8 cellular contexts compared by ENCODE assay signal in genomic region chr18:73980289-73980979, GRCh38.
DNase-seq lines count a peak whose midpoint lies in the region; ATAC-seq and TF ChIP-seq lines count a peak whose summit lies in the region.

No MANE protein-coding gene starts in this region.

- peak; percentile 65; the same call in 1 of the 2 replicates for ATAC-seq in HCT116
- no peak for ATAC-seq in RWPE2 (ENCODE audit: low read depth)
- ATAC-seq in foreskin keratinocyte = peak; percentile 35
- ATAC-seq in GM19023 (IDR thresholded peaks at IDR 0.05; ENCODE audit: unreplicated experiment) = no peak

- TF ChIP-seq CTCF in AG04450 (IDR thresholded peaks at IDR 0.05; ENCODE audit: low read depth, low read length) (peak; percentile 49), HCT116 (IDR thresholded peaks at IDR 0.05 in 2 of 3, conservative IDR thresholded peaks at IDR 0.05 in 1 of 3; ENCODE audit: borderline replicate concordance in 1 of 3, insufficient read depth in 1 of 3, low read depth in 2 of 3, low read length in 2 of 3) (peak in 2 of 3 experiments; percentile 56 to 59; a peak in 4 of 6 replicates), RWPE2 (IDR thresholded peaks at IDR 0.05; ENCODE audit: poor library complexity, severe bottlenecking) (peak; percentile 37), foreskin keratinocyte (conservative IDR thresholded peaks at IDR 0.05) (peak; percentile 53), esophagus squamous epithelium (IDR thresholded peaks at IDR 0.05) (peak in 1 of 6 experiments; percentile 32), colonic mucosa (IDR thresholded peaks at IDR 0.05) (no peak)

- TF ChIP-seq POLR2A in HCT116 (IDR thresholded peaks at IDR 0.05; ENCODE audit: borderline replicate concordance, extremely low read depth, insufficient read depth, insufficient read length) (no peak), esophagus squamous epithelium (IDR thresholded peaks at IDR 0.05) (no peak)

- H4K20me1 ChIP-seq in HCT116 (ENCODE audit: insufficient read depth) = no peaks in the 10 kb centered on the region

- H3K4me3 ChIP-seq in AG04450 (ENCODE audit: low read depth, low read length) (no peak overlapping the region), HCT116 (replicated peaks in 1 of 2; ENCODE audit: low read depth in 1 of 2, low read length in 2 of 2) (no peak overlapping the region), RWPE2 (ENCODE audit: severe bottlenecking) (no peak overlapping the region), esophagus squamous epithelium (no peak overlapping the region), colonic mucosa (no peak overlapping the region)

- intact Hi-C loops in HCT116 (cut with micrococcal nuclease) (loop anchor here (5.0 kb wide), 1 partner anchor 1218 kb away; no protein-coding TSS in a partner anchor), esophagus squamous epithelium (cut with DNase I) (no loop called here), colonic mucosa (cut with DNase I) (no loop called here)

- CTCF ChIA-PET in AG04450 (lab: Charles Lee) (interaction anchor here (0.7 to 1.7 kb wide), 10 partner anchors 8 to 1218 kb away, joined by 3 to 5 read pairs (median 3); no protein-coding TSS in a partner anchor), HCT116 (lab: Charles Lee) (no interaction called here)

- H3K4me1 ChIP-seq in HCT116 (ENCODE audit: control insufficient read depth in 1 of 2, insufficient read depth in 2 of 2, low read length in 2 of 2) = no peaks in the 10 kb centered on the region
- peaks cover 4% of the 10 kb centered on the region for H3K4me1 ChIP-seq in RWPE2 (ENCODE audit: insufficient read depth, poor library complexity, severe bottlenecking)
- no peaks in the 10 kb centered on the region for H3K4me1 ChIP-seq in foreskin keratinocyte
- H3K4me1 ChIP-seq in esophagus squamous epithelium = no peaks in the 10 kb centered on the region
- no peaks in the 10 kb centered on the region for H3K4me1 ChIP-seq in colonic mucosa

- POLR2A ChIA-PET in AG04450 (lab: Yijun Ruan, JAX) = no interaction called here
- POLR2A ChIA-PET in HCT116 (lab: Charles Lee) = no interaction called here

- no peak overlapping the region for H3K4me2 ChIP-seq in HCT116 (ENCODE audit: low read length)

- no peaks in the 10 kb centered on the region for H3K9me2 ChIP-seq in HCT116 (ENCODE audit: insufficient read depth)

- WGBS in esophagus squamous epithelium, 2 donors = 60 to 77% methylated on average over 7 to 8 of the region's 9 CpGs

- no peaks in the 10 kb centered on the region for H3K27me3 ChIP-seq in AG04450 (ENCODE audit: control insufficient read depth, insufficient read depth, low read length)
- H3K27me3 ChIP-seq in HCT116 (ENCODE audit: insufficient read depth, low read length) = no peaks in the 10 kb centered on the region
- no peaks in the 10 kb centered on the region for H3K27me3 ChIP-seq in RWPE2 (ENCODE audit: insufficient read depth, poor library complexity, severe bottlenecking)
- H3K27me3 ChIP-seq in foreskin keratinocyte = no peaks in the 10 kb centered on the region
- H3K27me3 ChIP-seq in esophagus squamous epithelium = no peaks in the 10 kb centered on the region
- H3K27me3 ChIP-seq in colonic mucosa = no peaks in the 10 kb centered on the region

- H3K79me2 ChIP-seq in HCT116 (ENCODE audit: insufficient read depth, low read length) = no peaks in the 10 kb centered on the region

- DNase-seq in AG04450 (ENCODE audit: low read depth, low spot score) (no peak), HCT116 (ENCODE audit: low read depth, low spot score) (peak; percentile 4), RWPE2 (ENCODE audit: low spot score) (no peak), foreskin keratinocyte (no peak), esophagus squamous epithelium (lab: John Stamatoyannopoulos, UW) (no peak), colonic mucosa (no peak), SIG-M5 treated with dmso at 0.1 percent for 504 hours (lab: John Stamatoyannopoulos, UW; ENCODE audit: unreplicated experiment) (no peak)

- H3K27ac ChIP-seq in AG04450 (ENCODE audit: low read depth, low read length) (no peak overlapping the region), HCT116 (ENCODE audit: low read depth, low read length) (no peak overlapping the region), RWPE2 (ENCODE audit: poor library complexity, severe bottlenecking) (no peak overlapping the region), foreskin keratinocyte (no peak overlapping the region), esophagus squamous epithelium (no peak overlapping the region), colonic mucosa (no peak overlapping the region)

- H3K36me3 ChIP-seq in HCT116 (ENCODE audit: control insufficient read depth in 1 of 2, insufficient read depth in 2 of 2, low read length in 2 of 2) = no peaks in the 10 kb centered on the region
- H3K36me3 ChIP-seq in RWPE2 (ENCODE audit: low read depth) = no peaks in the 10 kb centered on the region
- no peaks in the 10 kb centered on the region for H3K36me3 ChIP-seq in esophagus squamous epithelium
- H3K36me3 ChIP-seq in colonic mucosa = no peaks in the 10 kb centered on the region

- RAD21 ChIA-PET in HCT116 (lab: Charles Lee; ENCODE audit: low non-redundant PET in 1 of 2, low total read pairs in 2 of 2, uncharacterized antibody in 2 of 2, unreplicated experiment in 2 of 2) = no interaction called here

- TF ChIP-seq RAD21 in HCT116 (IDR thresholded peaks at IDR 0.05; ENCODE audit: low read depth) = no peak; the same call in 1 of the 2 replicates

- BruUV-seq in HCT116 (replicated peaks; lab: Mats Ljungman, UMichigan) = no TSS peak

- H3K9ac ChIP-seq in HCT116 (ENCODE audit: low read length) = no peak overlapping the region
- H3K9ac ChIP-seq in colonic mucosa (ENCODE audit: low read depth in 2 of 2, low read length in 2 of 2) = no peak overlapping the region

- no peak overlapping the region for H2AFZ ChIP-seq in HCT116 (ENCODE audit: low read depth, low read length, poor library complexity, severe bottlenecking)

- H3K9me3 ChIP-seq in AG04450 (ENCODE audit: control insufficient read depth, insufficient read depth, low read length) = no peaks in the 10 kb centered on the region
- no peaks in the 10 kb centered on the region for H3K9me3 ChIP-seq in HCT116 (ENCODE audit: control insufficient read depth in 1 of 2, insufficient read depth in 1 of 2, low read depth in 1 of 2, low read length in 2 of 2)
- no peaks in the 10 kb centered on the region for H3K9me3 ChIP-seq in RWPE2 (ENCODE audit: severe bottlenecking)
- H3K9me3 ChIP-seq in esophagus squamous epithelium = no peaks in the 10 kb centered on the region
- H3K9me3 ChIP-seq in colonic mucosa = no peaks in the 10 kb centered on the region

TF ChIP-seq in HCT116, 20 proteins besides CTCF, POLR2A, EP300 and RAD21 (continues in another document):
- TF ChIP-seq, protein P1, sequence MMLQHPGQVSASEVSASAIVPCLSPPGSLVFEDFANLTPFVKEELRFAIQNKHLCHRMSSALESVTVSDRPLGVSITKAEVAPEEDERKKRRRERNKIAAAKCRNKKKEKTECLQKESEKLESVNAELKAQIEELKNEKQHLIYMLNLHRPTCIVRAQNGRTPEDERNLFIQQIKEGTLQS (IDR thresholded peaks at IDR 0.05) = no peak
- TF ChIP-seq CEBPB (IDR thresholded peaks at IDR 0.05; ENCODE audit: low read depth) (no peak), ELF1 (IDR thresholded peaks at IDR 0.05; ENCODE audit: borderline replicate concordance, low read depth) (no peak), EZH2phosphoT487 (IDR thresholded peaks at IDR 0.05; ENCODE audit: borderline replicate concordance) (no peak), JUND (IDR thresholded peaks at IDR 0.05) (no peak), EZH2 (IDR thresholded peaks at IDR 0.05) (no peak), SIN3A (IDR thresholded peaks at IDR 0.05; ENCODE audit: low read depth) (no peak), EGR1 (IDR thresholded peaks at IDR 0.05; ENCODE audit: low read depth) (no peak), SRF (IDR thresholded peaks at IDR 0.05; ENCODE audit: low read depth) (no peak), POLR2AphosphoS5 (IDR thresholded peaks at IDR 0.05; ENCODE audit: low read depth, low read length) (no peak), SP1 (IDR thresholded peaks at IDR 0.05; ENCODE audit: low read depth) (no peak), FOSL1 (IDR thresholded peaks at IDR 0.05; ENCODE audit: low read depth) (no peak), ZFX (IDR thresholded peaks at IDR 0.05) (no peak)
- TF ChIP-seq, protein P2, sequence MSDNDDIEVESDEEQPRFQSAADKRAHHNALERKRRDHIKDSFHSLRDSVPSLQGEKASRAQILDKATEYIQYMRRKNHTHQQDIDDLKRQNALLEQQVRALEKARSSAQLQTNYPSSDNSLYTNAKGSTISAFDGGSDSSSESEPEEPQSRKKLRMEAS (IDR thresholded peaks at IDR 0.05) = no peak
- TF ChIP-seq, protein P3, sequence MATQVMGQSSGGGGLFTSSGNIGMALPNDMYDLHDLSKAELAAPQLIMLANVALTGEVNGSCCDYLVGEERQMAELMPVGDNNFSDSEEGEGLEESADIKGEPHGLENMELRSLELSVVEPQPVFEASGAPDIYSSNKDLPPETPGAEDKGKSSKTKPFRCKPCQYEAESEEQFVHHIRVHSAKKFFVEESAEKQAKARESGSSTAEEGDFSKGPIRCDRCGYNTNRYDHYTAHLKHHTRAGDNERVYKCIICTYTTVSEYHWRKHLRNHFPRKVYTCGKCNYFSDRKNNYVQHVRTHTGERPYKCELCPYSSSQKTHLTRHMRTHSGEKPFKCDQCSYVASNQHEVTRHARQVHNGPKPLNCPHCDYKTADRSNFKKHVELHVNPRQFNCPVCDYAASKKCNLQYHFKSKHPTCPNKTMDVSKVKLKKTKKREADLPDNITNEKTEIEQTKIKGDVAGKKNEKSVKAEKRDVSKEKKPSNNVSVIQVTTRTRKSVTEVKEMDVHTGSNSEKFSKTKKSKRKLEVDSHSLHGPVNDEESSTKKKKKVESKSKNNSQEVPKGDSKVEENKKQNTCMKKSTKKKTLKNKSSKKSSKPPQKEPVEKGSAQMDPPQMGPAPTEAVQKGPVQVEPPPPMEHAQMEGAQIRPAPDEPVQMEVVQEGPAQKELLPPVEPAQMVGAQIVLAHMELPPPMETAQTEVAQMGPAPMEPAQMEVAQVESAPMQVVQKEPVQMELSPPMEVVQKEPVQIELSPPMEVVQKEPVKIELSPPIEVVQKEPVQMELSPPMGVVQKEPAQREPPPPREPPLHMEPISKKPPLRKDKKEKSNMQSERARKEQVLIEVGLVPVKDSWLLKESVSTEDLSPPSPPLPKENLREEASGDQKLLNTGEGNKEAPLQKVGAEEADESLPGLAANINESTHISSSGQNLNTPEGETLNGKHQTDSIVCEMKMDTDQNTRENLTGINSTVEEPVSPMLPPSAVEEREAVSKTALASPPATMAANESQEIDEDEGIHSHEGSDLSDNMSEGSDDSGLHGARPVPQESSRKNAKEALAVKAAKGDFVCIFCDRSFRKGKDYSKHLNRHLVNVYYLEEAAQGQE (IDR thresholded peaks at IDR 0.05; ENCODE audit: low read depth) = no peak

Comparison
In these comparisons a context has a peak if more than half of its experiments do, and no peak if none do; other contexts are left out.
1. ATAC-seq: peak in HCT116 (single experiment) and foreskin keratinocyte (single experiment); none in RWPE2 (single experiment) and GM19023 (single experiment).